18 cellular contexts compared by ENCODE assay signal in genomic region chr5:34480810-34481528, GRCh38.
DNase-seq lines count a peak whose midpoint lies in the region; ATAC-seq, FAIRE-seq and TF ChIP-seq lines count a peak whose summit lies in the region.
"Had no signal": no experiment of that assay in that cellular context is flagged by ENCODE, and none has a peak within 500 bp of the region (broad histone marks: within the 10 kb centered on the region; RNA-seq: fewer than 3 reads in every experiment).

No MANE protein-coding gene starts in this region.

- TF ChIP-seq RAD21 in GM12878 (IDR thresholded peaks at IDR 0.05; ENCODE audit: insufficient read depth, low read depth, low read length), result no peak

- peaks cover 0 to 2% of the 10 kb centered on the region in 2 experiments; a peak in 2 of 4 replicates for H3K27me3 ChIP-seq in GM12878 (replicated peaks in 1 of 2; ENCODE audit: control insufficient read depth in 2 of 2, insufficient read depth in 2 of 2, low read length in 1 of 2)
- no peaks in the 10 kb centered on the region for H3K27me3 ChIP-seq in transverse colon
- H3K27me3 ChIP-seq: BLaER1 had no signal

- H3K36me3 ChIP-seq in GM12878 (ENCODE audit: control insufficient read depth in 2 of 2, insufficient read depth in 2 of 2, low read length in 1 of 2) (no peaks in the 10 kb centered on the region), transverse colon (no peaks in the 10 kb centered on the region)
- H3K36me3 ChIP-seq: BLaER1 had no signal

- no peak for FAIRE-seq in GM12878 (lab: Jason Lieb, UNC)
- FAIRE-seq: GM18507, HTR-8/SVneo had no signal

- TF ChIP-seq CTCF in GM12865 (IDR thresholded peaks at IDR 0.05; ENCODE audit: insufficient read depth, low read depth, low read length, missing control alignments) (no peak), GM12878 (IDR thresholded peaks at IDR 0.05 in 2 of 3, conservative IDR thresholded peaks at IDR 0.05 in 1 of 3; ENCODE audit: control insufficient read depth in 2 of 3, extremely low read depth in 1 of 3, insufficient read depth in 1 of 3, low read depth in 3 of 3, low read length in 3 of 3) (no peak), transverse colon (IDR thresholded peaks at IDR 0.05) (no peak)

- intact Hi-C loops in activated CD4-positive, alpha-beta T cell treated with anti-CD3 and anti-CD28 coated beads for 36 hours (cut with DNase I, micrococcal nuclease), result loop anchor here (1.0 to 5.0 kb wide), 3 partner anchors 18 to 356 kb away; partner anchors contain the start of gene TTC23L (in 1 of the 2)
- intact Hi-C loops in activated naive CD4-positive, alpha-beta T cell treated with anti-CD3 and anti-CD28 coated beads for 36 hours (cut with micrococcal nuclease), result no loop called here
- intact Hi-C loops in GM12878 (cut with micrococcal nuclease; ENCODE audit: unreplicated experiment), result loop anchor here (10.0 kb wide), 2 partner anchors 154 to 524 kb away; no protein-coding TSS in a partner anchor
- intact Hi-C loops in transverse colon (cut with DNase I; ENCODE audit: low total_unique reads), result no loop called here

- TF ChIP-seq EP300 in GM12878 (IDR thresholded peaks at IDR 0.05; ENCODE audit: borderline replicate concordance in 1 of 2, control insufficient read depth in 1 of 2, low read depth in 2 of 2, low read length in 2 of 2) (no peak), transverse colon (IDR thresholded peaks at IDR 0.05; ENCODE audit: low read depth) (no peak)

- H3K27ac ChIP-seq in GM12878 (ENCODE audit: control insufficient read depth, insufficient read depth) (no peak overlapping the region), transverse colon (no peak overlapping the region)
- H3K27ac ChIP-seq: BLaER1 had no signal

- H3K4me1 ChIP-seq in GM12878 (ENCODE audit: control insufficient read depth, insufficient read depth, low read length) (no peaks in the 10 kb centered on the region), transverse colon (peaks cover 0 to 1% (median 0%) of the 10 kb centered on the region in 4 donors)

- in situ Hi-C loops in GM12878 (cut with MboI), result loop anchor here (25.0 kb wide), 1 partner anchor 431 kb away; the partner anchor contains the start of genes BRIX1 and RAD1
- in situ Hi-C loops in transverse colon (cut with MboI; ENCODE audit: low pct_ligation_motif_present in 1 of 4, low pct_unique_long_range_greater_than_20kb in 1 of 4, low sequenced_read_pairs in 3 of 4), result loop anchor here (5.0 to 25.0 kb wide), 3 partner anchors 421 to 531 kb away; no protein-coding TSS in a partner anchor

- no peak for TF ChIP-seq POLR2A in GM12878 (IDR thresholded peaks at IDR 0.05; ENCODE audit: low read depth, low read length)
- no peak for TF ChIP-seq POLR2A in transverse colon (IDR thresholded peaks at IDR 0.05)

- no peaks in the 10 kb centered on the region for H4K20me1 ChIP-seq in GM12878 (ENCODE audit: control insufficient read depth, insufficient read depth)
- H4K20me1 ChIP-seq: BLaER1 had no signal

- CTCF ChIA-PET in activated CD4-positive, alpha-beta T cell treated with anti-CD3 and anti-CD28 coated beads for 36 hours (lab: Charles Lee), result interaction anchor here (1.4 kb wide), 1 partner anchor 417 kb away, joined by 3 read pairs; no protein-coding TSS in a partner anchor
- CTCF ChIA-PET in activated naive CD4-positive, alpha-beta T cell treated with anti-CD3 and anti-CD28 coated beads for 36 hours (lab: Charles Lee), result interaction anchor here (0.5 to 0.6 kb wide), 2 partner anchors 418 to 523 kb away, joined by 3 read pairs; no protein-coding TSS in a partner anchor
- CTCF ChIA-PET in GM12878 (lab: Yijun Ruan, JAX), result interaction anchor here (0.6 kb wide), 1 partner anchor 745 kb away, joined by 3 read pairs; no protein-coding TSS in a partner anchor

- H3K9me3 Mint-ChIP-seq in activated CD4-positive, alpha-beta T cell treated with anti-CD3 and anti-CD28 coated beads for 36 hours (ENCODE audit: low read depth), result no peaks in the 10 kb centered on the region
- no peaks in the 10 kb centered on the region for H3K9me3 Mint-ChIP-seq in activated naive CD4-positive, alpha-beta T cell treated with anti-CD3 and anti-CD28 coated beads, Interleukin-2, amount 50 U/mL, for 72 hours
- no peaks in the 10 kb centered on the region for H3K9me3 Mint-ChIP-seq in activated naive CD4-positive, alpha-beta T cell treated with anti-CD3 and anti-CD28 coated beads for 36 hours
- H3K9me3 Mint-ChIP-seq: CD8-positive, alpha-beta memory T cell; HFFc6 had no signal

- H3K27me3 Mint-ChIP-seq in activated CD4-positive, alpha-beta T cell treated with anti-CD3 and anti-CD28 coated beads for 36 hours, result peaks cover 30% of the 10 kb centered on the region
- H3K27me3 Mint-ChIP-seq in activated naive CD4-positive, alpha-beta T cell treated with anti-CD3 and anti-CD28 coated beads for 36 hours (ENCODE audit: low read depth), result peaks cover 22% of the 10 kb centered on the region

- peak; percentile 70 for ATAC-seq in activated CD4-positive, alpha-beta T cell treated with anti-CD3 and anti-CD28 coated beads for 36 hours
- ATAC-seq in activated naive CD4-positive, alpha-beta T cell treated with anti-CD3 and anti-CD28 coated beads, Interleukin-2, amount 50 U/mL, for 72 hours, result peak; percentile 63 to 76
- no peak for ATAC-seq in GM12878

- H3K9ac ChIP-seq in GM12878 (ENCODE audit: control insufficient read depth, insufficient read depth, low read length), result no peak overlapping the region
- H3K9ac ChIP-seq: BLaER1 had no signal

- RAD21 ChIA-PET in GM12878 (lab: Charles Lee; ENCODE audit: unreplicated experiment), result interaction anchor here (1.3 kb wide), 1 partner anchor 522 kb away, joined by 3 read pairs; no protein-coding TSS in a partner anchor

- SMC1A ChIA-PET in GM12878 (lab: Charles Lee; ENCODE audit: uncharacterized antibody, unreplicated experiment), result no interaction called here

- H3K4me1 Mint-ChIP-seq in activated CD4-positive, alpha-beta T cell treated with anti-CD3 and anti-CD28 coated beads for 36 hours, result peaks cover 19% of the 10 kb centered on the region
- peaks cover 8% of the 10 kb centered on the region for H3K4me1 Mint-ChIP-seq in activated naive CD4-positive, alpha-beta T cell treated with anti-CD3 and anti-CD28 coated beads for 36 hours (ENCODE audit: low read depth)
- H3K4me1 Mint-ChIP-seq: CD8-positive, alpha-beta memory T cell had no signal

- no TSS peak for BruUV-seq in GM12878 (replicated peaks; lab: Mats Ljungman, UMichigan)

- H3K4me3 ChIP-seq in GM12865 (ENCODE audit: low read depth, low read length), result no peak overlapping the region
- H3K4me3 ChIP-seq in GM12878, result no peak overlapping the region
- H3K4me3 ChIP-seq in transverse colon, result no peak overlapping the region
- H3K4me3 ChIP-seq: BLaER1 had no signal

- H3K4me3 Mint-ChIP-seq in activated CD4-positive, alpha-beta T cell treated with anti-CD3 and anti-CD28 coated beads for 36 hours, result no peak overlapping the region
- H3K4me3 Mint-ChIP-seq in activated naive CD4-positive, alpha-beta T cell treated with anti-CD3 and anti-CD28 coated beads for 36 hours, result no peak overlapping the region
- H3K4me3 Mint-ChIP-seq: CD8-positive, alpha-beta memory T cell; HFFc6 had no signal

- H3K27ac Mint-ChIP-seq in activated CD4-positive, alpha-beta T cell treated with anti-CD3 and anti-CD28 coated beads for 36 hours, result no peak overlapping the region
- no peak overlapping the region for H3K27ac Mint-ChIP-seq in activated naive CD4-positive, alpha-beta T cell treated with anti-CD3 and anti-CD28 coated beads, Interleukin-2, amount 50 U/mL, for 72 hours
- H3K27ac Mint-ChIP-seq in activated naive CD4-positive, alpha-beta T cell treated with anti-CD3 and anti-CD28 coated beads for 36 hours, result no peak overlapping the region
- H3K27ac Mint-ChIP-seq: CD8-positive, alpha-beta memory T cell; HFFc6 had no signal

- H3K9me3 ChIP-seq in GM12878 (replicated peaks; ENCODE audit: control insufficient read depth, insufficient read depth, low read length) (no peaks in the 10 kb centered on the region; the same call in 2 of the 3 replicates), transverse colon (no peaks in the 10 kb centered on the region)
- H3K9me3 ChIP-seq: Caco-2 had no signal

- 9% methylated on average over 6 of the region's 6 CpGs for WGBS in GM12878 (ENCODE audit: insufficient coverage, insufficient replicate concordance, low lambda C conversion rate, missing lambda C conversion rate)
- WGBS in transverse colon (ENCODE audit: low coverage in 1 of 2), 2 donors, result 82% methylated on average over 6 of the region's 6 CpGs; no CpG with 5 or more reads in 1 of the 2 donors

- H3K4me2 ChIP-seq in GM12878 (ENCODE audit: control insufficient read depth, insufficient read depth), result no peak overlapping the region
- H3K4me2 ChIP-seq: BLaER1 had no signal

- POLR2A ChIA-PET in activated CD4-positive, alpha-beta T cell treated with anti-CD3 and anti-CD28 coated beads for 36 hours (lab: Charles Lee), result interaction anchor here (0.7 kb wide), 1 partner anchor 186 kb away, joined by 3 read pairs; no protein-coding TSS in a partner anchor
- POLR2A ChIA-PET in GM12878 (lab: Charles Lee), result no interaction called here

- no peak overlapping the region for H2AFZ ChIP-seq in GM12878 (ENCODE audit: control insufficient read depth, low read depth, low read length)

- no peaks in the 10 kb centered on the region for H3K36me3 Mint-ChIP-seq in activated CD4-positive, alpha-beta T cell treated with anti-CD3 and anti-CD28 coated beads for 36 hours (ENCODE audit: low read depth)
- H3K36me3 Mint-ChIP-seq in activated naive CD4-positive, alpha-beta T cell treated with anti-CD3 and anti-CD28 coated beads, Interleukin-2, amount 50 U/mL, for 72 hours, result no peaks in the 10 kb centered on the region
- no peaks in the 10 kb centered on the region for H3K36me3 Mint-ChIP-seq in activated naive CD4-positive, alpha-beta T cell treated with anti-CD3 and anti-CD28 coated beads for 36 hours (ENCODE audit: low read depth)
- H3K36me3 Mint-ChIP-seq: CD8-positive, alpha-beta memory T cell had no signal

- DNase-seq in activated CD4-positive, alpha-beta T cell treated with anti-CD3 and anti-CD28 coated beads for 36 hours, result peak; percentile 50
- DNase-seq in activated CD4-positive, alpha-beta T cell treated with anti-CD3 and anti-CD28 coated beads, Interleukin-2, amount 50 U/mL, for 4 hours, result no peak
- no peak for DNase-seq in activated naive CD4-positive, alpha-beta T cell treated with anti-CD3 and anti-CD28 coated beads, Interleukin-2, amount 50 U/mL, for 72 hours (ENCODE audit: low spot score in 2 of 2)
- DNase-seq in activated naive CD4-positive, alpha-beta T cell treated with anti-CD3 and anti-CD28 coated beads for 36 hours, result no peak
- DNase-seq in GM12865 (ENCODE audit: low read depth) (peak; percentile 40), GM12878 (ENCODE audit: low read depth, low spot score) (no peak), transverse colon (no peak)
- DNase-seq: 8988T; AML-193; Caco-2; CD8-positive, alpha-beta memory T cell; DND-41; GDM1; HCEC 1CT; HFFc6 had no signal

- no peaks in the 10 kb centered on the region for H3K79me2 ChIP-seq in GM12878 (ENCODE audit: control insufficient read depth, insufficient read depth, low read length)

TF ChIP-seq in GM12878, 131 proteins besides CTCF, POLR2A, EP300 and RAD21:
- TF ChIP-seq EGR1 (IDR thresholded peaks at IDR 0.05; ENCODE audit: borderline replicate concordance in 1 of 2, low read depth in 2 of 2, low read length in 2 of 2) (0 out of 3 replicates have a peak, but pooled peaks of 1 of the 2 experiments have one; percentile 14), JUNB (IDR thresholded peaks at IDR 0.05) (peak; percentile 70), CHD4 (IDR thresholded peaks at IDR 0.05) (no peak), CBX5 (IDR thresholded peaks at IDR 0.05; ENCODE audit: low read depth) (peak; percentile 28; the same call in 1 of the 2 replicates)

Comparison
In these comparisons a context has a peak if more than half of its experiments do, and no peak if none do; other contexts are left out.
1. DNase-seq: peak in activated CD4-positive, alpha-beta T cell treated with anti-CD3 and anti-CD28 coated beads for 36 hours (single experiment) and GM12865 (single experiment); none in activated CD4-positive, alpha-beta T cell treated with anti-CD3 and anti-CD28 coated beads, Interleukin-2, amount 50 U/mL, for 4 hours (0 of 2), activated naive CD4-positive, alpha-beta T cell treated with anti-CD3 and anti-CD28 coated beads, Interleukin-2, amount 50 U/mL, for 72 hours (0 of 2), activated naive CD4-positive, alpha-beta T cell treated with anti-CD3 and anti-CD28 coated beads for 36 hours (single experiment), GM12878 (single experiment) and transverse colon (single experiment).
2. intact Hi-C loops: an anchor here in activated CD4-positive, alpha-beta T cell treated with anti-CD3 and anti-CD28 coated beads for 36 hours (1.0 to 5.0 kb wide) and GM12878 (10.0 kb wide); none called in activated naive CD4-positive, alpha-beta T cell treated with anti-CD3 and anti-CD28 coated beads for 36 hours and transverse colon.